8 cellular contexts compared by ENCODE assay signal in the genomic region with DNA sequence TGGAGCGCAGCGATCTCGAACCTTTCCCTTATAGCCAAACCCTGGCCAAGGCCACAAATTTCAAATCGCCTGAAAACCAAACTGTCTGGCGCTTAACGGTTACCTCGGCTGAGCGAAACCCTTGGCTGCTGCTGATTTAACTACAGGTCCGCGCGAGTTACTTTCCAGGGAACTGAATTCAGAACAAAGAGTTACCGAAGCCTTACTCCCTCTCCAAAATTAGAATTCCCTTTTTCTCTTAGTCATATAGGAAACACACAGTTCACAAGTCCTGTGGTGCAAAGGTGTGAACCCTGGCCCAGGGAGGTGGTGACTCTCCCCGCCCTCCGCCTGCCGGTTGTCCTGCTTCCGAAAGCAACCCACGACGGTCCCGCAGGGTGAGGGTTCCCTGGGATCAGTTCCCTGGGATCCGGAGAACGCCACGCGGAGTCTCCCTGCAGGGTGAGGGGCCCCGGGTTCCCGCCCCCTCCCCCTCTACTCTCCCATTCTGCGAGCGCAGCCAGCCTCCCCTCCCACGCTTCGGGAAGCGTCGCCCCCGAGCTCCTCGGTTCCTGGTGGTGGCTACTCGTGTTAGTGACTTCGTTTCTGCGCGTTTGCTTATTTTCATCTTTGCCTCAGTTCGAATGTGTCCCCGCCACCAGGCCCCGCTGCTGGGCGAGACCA. TPM values are rescaled to one million over a fixed set of nuclear protein-coding genes. Genes with fewer than 3 reads are reported as not detected.
DNase-seq lines count a peak whose midpoint lies in the region; ATAC-seq lines count a peak whose summit lies in the region.

No MANE protein-coding gene starts in this region.

- H3K9me3 Mint-ChIP-seq in activated naive CD8-positive, alpha-beta T cell treated with anti-CD3 and anti-CD28 coated beads, Interleukin-2, amount 10 ng/mL, durations not matched to agents 7 days and 5 days, result no peaks in the 10 kb centered on the region
- H3K9me3 Mint-ChIP-seq in stimulated activated memory B cell treated with anti-CD40 and anti-IgM and Interleukin-4, amounts not matched to agents 10 μg/mL and 1 μg/mL and 100 μg/mL, for 72 hours, result no peaks in the 10 kb centered on the region

- peaks cover 52% of the 10 kb centered on the region for H3K27me3 Mint-ChIP-seq in activated naive CD8-positive, alpha-beta T cell treated with anti-CD3 and anti-CD28 coated beads, Interleukin-2, amount 10 ng/mL, durations not matched to agents 7 days and 5 days
- H3K27me3 Mint-ChIP-seq in stimulated activated memory B cell treated with anti-CD40 and anti-IgM and Interleukin-4, amounts not matched to agents 10 μg/mL and 1 μg/mL and 100 μg/mL, for 72 hours, result peaks cover 58% of the 10 kb centered on the region

- H3K4me1 ChIP-seq in HUES64 (ENCODE audit: insufficient read depth, low read length), result peaks cover 6% of the 10 kb centered on the region; the same call in 1 of the 2 replicates

- no peak overlapping the region for H3K27ac ChIP-seq in HUES64 (ENCODE audit: low read depth, low read length)

- no peaks in the 10 kb centered on the region for H3K9me3 ChIP-seq in HUES64 (ENCODE audit: insufficient read depth, low read depth, low read length)

- peaks cover 18% of the 10 kb centered on the region for H3K4me1 Mint-ChIP-seq in activated naive CD8-positive, alpha-beta T cell treated with anti-CD3 and anti-CD28 coated beads, Interleukin-2, amount 10 ng/mL, durations not matched to agents 7 days and 5 days
- peaks cover 37% of the 10 kb centered on the region for H3K4me1 Mint-ChIP-seq in stimulated activated memory B cell treated with anti-CD40 and anti-IgM and Interleukin-4, amounts not matched to agents 10 μg/mL and 1 μg/mL and 100 μg/mL, for 72 hours

- H3K27ac Mint-ChIP-seq in activated naive CD8-positive, alpha-beta T cell treated with anti-CD3 and anti-CD28 coated beads, Interleukin-2, amount 10 ng/mL, durations not matched to agents 7 days and 5 days, result no peak overlapping the region
- no peak overlapping the region for H3K27ac Mint-ChIP-seq in stimulated activated memory B cell treated with anti-CD40 and anti-IgM and Interleukin-4, amounts not matched to agents 10 μg/mL and 1 μg/mL and 100 μg/mL, for 72 hours

- H3K36me3 ChIP-seq in HUES64 (ENCODE audit: insufficient read depth, low read length), result no peaks in the 10 kb centered on the region

- 2% methylated on average over 41 of the region's 41 CpGs for WGBS in HUES64

- peaks cover 64% of the 10 kb centered on the region for H3K27me3 ChIP-seq in HUES64 (ENCODE audit: insufficient read depth, low read length)

- peak; percentile 10 for DNase-seq in EL
- DNase-seq in activated naive CD8-positive, alpha-beta T cell treated with anti-CD3 and anti-CD28 coated beads, Interleukin-2, amount 10 ng/mL, durations not matched to agents 7 days and 5 days, result peak; percentile 34
- DNase-seq in iPS-NIHi11 (ENCODE audit: low spot score), result peak; percentile 21
- DNase-seq in hippocampal formation (lab: John Stamatoyannopoulos, UW), result no peak
- no peak for DNase-seq in MV-4-11 (lab: John Stamatoyannopoulos, UW)

- POLR2A ChIA-PET in activated naive CD8-positive, alpha-beta T cell treated with anti-CD3 and anti-CD28 coated beads, Interleukin-2, amount 10 ng/mL, durations not matched to agents 7 days and 5 days (lab: Charles Lee), result no interaction called here

- H3K4me3 Mint-ChIP-seq in activated naive CD8-positive, alpha-beta T cell treated with anti-CD3 and anti-CD28 coated beads, Interleukin-2, amount 10 ng/mL, durations not matched to agents 7 days and 5 days, result peak overlapping the region; percentile 71
- H3K4me3 Mint-ChIP-seq in stimulated activated memory B cell treated with anti-CD40 and anti-IgM and Interleukin-4, amounts not matched to agents 10 μg/mL and 1 μg/mL and 100 μg/mL, for 72 hours, result peak overlapping the region; percentile 81

- no peaks in the 10 kb centered on the region for H3K36me3 Mint-ChIP-seq in activated naive CD8-positive, alpha-beta T cell treated with anti-CD3 and anti-CD28 coated beads, Interleukin-2, amount 10 ng/mL, durations not matched to agents 7 days and 5 days
- H3K36me3 Mint-ChIP-seq in stimulated activated memory B cell treated with anti-CD40 and anti-IgM and Interleukin-4, amounts not matched to agents 10 μg/mL and 1 μg/mL and 100 μg/mL, for 72 hours, result peaks cover 9% of the 10 kb centered on the region

- ATAC-seq in activated naive CD8-positive, alpha-beta T cell treated with anti-CD3 and anti-CD28 coated beads, Interleukin-2, amount 10 ng/mL, durations not matched to agents 7 days and 5 days (ENCODE audit: low read depth), result peak; percentile 37
- ATAC-seq in stimulated activated memory B cell treated with anti-CD40 and anti-IgM and Interleukin-4, amounts not matched to agents 10 μg/mL and 1 μg/mL and 100 μg/mL, for 72 hours, result no peak
- ATAC-seq in GM18511 (IDR thresholded peaks at IDR 0.05; ENCODE audit: unreplicated experiment), result no peak

- peak overlapping the region; percentile 62 for H3K4me3 ChIP-seq in HUES64 (ENCODE audit: low read length)

- H3K9ac ChIP-seq in HUES64 (ENCODE audit: low read depth, low read length), result no peak overlapping the region; the same call in 1 of the 2 replicates

RNA-seq across cellular contexts. Expression of gene SLC35D3, which starts 1.1 kb away (rescaled TPM):
- polyA plus RNA-seq in HUES64 (2013, experiment 1 of 2), result 0.15 TPM
- polyA plus RNA-seq in HUES64 (2013, experiment 2 of 2), result 0.19 TPM
- total RNA-seq in activated naive CD8-positive, alpha-beta T cell treated with anti-CD3 and anti-CD28 coated beads, Interleukin-2, amount 10 ng/mL, durations not matched to agents 7 days and 5 days, result not detected

Comparison
In these comparisons a context has a peak if more than half of its experiments do, and no peak if none do; other contexts are left out.
1. DNase-seq: peak in EL (single experiment), activated naive CD8-positive, alpha-beta T cell treated with anti-CD3 and anti-CD28 coated beads, Interleukin-2, amount 10 ng/mL, durations not matched to agents 7 days and 5 days (single experiment) and iPS-NIHi11 (single experiment); none in hippocampal formation (0 of 2) and MV-4-11 (single experiment).